In genomic region chr10:69630651-69631400, GRCh38 we compare ENCODE assay signal across 9 cellular contexts. TPM values are rescaled to one million over a fixed set of nuclear protein-coding genes. Genes with fewer than 3 reads are reported as not detected.
DNase-seq lines count a peak whose midpoint lies in the region; ATAC-seq and TF ChIP-seq lines count a peak whose summit lies in the region.
"Had no signal": no experiment of that assay in that cellular context is flagged by ENCODE, and none has a peak within 500 bp of the region (broad histone marks: within the 10 kb centered on the region; RNA-seq: fewer than 3 reads in every experiment).

No MANE protein-coding gene starts in this region.

- H4K20me1 ChIP-seq in HCT116 (ENCODE audit: insufficient read depth) = no peaks in the 10 kb centered on the region

- no peaks in the 10 kb centered on the region for H3K4me1 Mint-ChIP-seq in activated T-cell treated with anti-CD3 and anti-CD28 coated beads, Interleukin-2, amount 50 U/mL, for 72 hours (ENCODE audit: low read depth)

- no peaks in the 10 kb centered on the region for H3K27me3 Mint-ChIP-seq in activated T-cell treated with anti-CD3 and anti-CD28 coated beads, Interleukin-2, amount 50 U/mL, for 72 hours (ENCODE audit: low read depth)

- ATAC-seq in HCT116 = peak; percentile 18
- no peak for ATAC-seq in activated T-cell treated with anti-CD3 and anti-CD28 coated beads, Interleukin-2, amount 50 U/mL, for 72 hours (replicated peaks in 1 of 2)

- H3K4me3 Mint-ChIP-seq in activated T-cell treated with anti-CD3 and anti-CD28 coated beads, Interleukin-2, amount 50 U/mL, for 72 hours = peak overlapping the region; percentile 68 to 76

- CTCF ChIA-PET in HCT116 (lab: Charles Lee) = interaction anchor here (2.2 kb wide), 1 partner anchor 115 kb away, joined by 9 read pairs; no protein-coding TSS in a partner anchor

- H3K4me2 ChIP-seq in HCT116 (ENCODE audit: low read length) = peak overlapping the region; percentile 97

- RAD21 ChIA-PET in HCT116 (lab: Charles Lee; ENCODE audit: low non-redundant PET in 1 of 2, low total read pairs in 2 of 2, uncharacterized antibody in 2 of 2, unreplicated experiment in 2 of 2) = no interaction called here

- H3K9me3 Mint-ChIP-seq in activated T-cell treated with anti-CD3 and anti-CD28 coated beads, Interleukin-2, amount 50 U/mL, for 72 hours = no peaks in the 10 kb centered on the region

- POLR2A ChIA-PET in HCT116 (lab: Charles Lee) = no interaction called here

- TSS peak; percentile 44 for BruUV-seq in HCT116 (replicated peaks; lab: Mats Ljungman, UMichigan)

- no peak for TF ChIP-seq CTCF in HCT116 (IDR thresholded peaks at IDR 0.05 in 2 of 3, conservative IDR thresholded peaks at IDR 0.05 in 1 of 3; ENCODE audit: borderline replicate concordance in 1 of 3, insufficient read depth in 1 of 3, low read depth in 2 of 3, low read length in 2 of 3)

- H3K27me3 ChIP-seq in HCT116 (ENCODE audit: insufficient read depth, low read length) (no peaks in the 10 kb centered on the region), iPS-15b (ENCODE audit: control insufficient read depth, insufficient read depth, low read length) (peaks cover 45% of the 10 kb centered on the region)

- H3K4me1 ChIP-seq in HCT116 (ENCODE audit: control insufficient read depth in 1 of 2, insufficient read depth in 2 of 2, low read length in 2 of 2) = peaks cover 2 to 15% of the 10 kb centered on the region in 2 experiments; a peak in 3 of 4 replicates
- H3K4me1 ChIP-seq in iPS-15b (ENCODE audit: control insufficient read depth, insufficient read depth, low read length) = peaks cover 3% of the 10 kb centered on the region

- TF ChIP-seq POLR2A in HCT116 (IDR thresholded peaks at IDR 0.05; ENCODE audit: borderline replicate concordance, extremely low read depth, insufficient read depth, insufficient read length) = no peak

- no peaks in the 10 kb centered on the region for H3K9me3 ChIP-seq in HCT116 (ENCODE audit: control insufficient read depth in 1 of 2, insufficient read depth in 1 of 2, low read depth in 1 of 2, low read length in 2 of 2)
- no peaks in the 10 kb centered on the region for H3K9me3 ChIP-seq in iPS-15b (ENCODE audit: control insufficient read depth, insufficient read depth, low read length)

- H3K27ac Mint-ChIP-seq in activated T-cell treated with anti-CD3 and anti-CD28 coated beads, Interleukin-2, amount 50 U/mL, for 72 hours = no peak overlapping the region

- H3K9ac ChIP-seq in HCT116 (ENCODE audit: low read length) = peak overlapping the region; percentile 67
- H3K9ac ChIP-seq in iPS-15b (ENCODE audit: low read depth, low read length) = peak overlapping the region; percentile 41

- intact Hi-C loops in HCT116 (cut with micrococcal nuclease) = no loop called here
- intact Hi-C loops in posterior vena cava (cut with DNase I) = loop anchor here (10.0 kb wide), 2 partner anchors 206 to 216 kb away; partner anchors contain the start of gene TACR2 (in 1 of the 2)

- H3K36me3 ChIP-seq in HCT116 (ENCODE audit: control insufficient read depth in 1 of 2, insufficient read depth in 2 of 2, low read length in 2 of 2) (peaks cover 7 to 8% of the 10 kb centered on the region in 2 experiments; a peak in 3 of 4 replicates), iPS-15b (ENCODE audit: control insufficient read depth, insufficient read depth, low read length) (peaks cover 17% of the 10 kb centered on the region)

- peaks cover 15% of the 10 kb centered on the region for H3K79me2 ChIP-seq in HCT116 (ENCODE audit: insufficient read depth, low read length)

- peaks cover 0 to 2% of the 10 kb centered on the region in 2 donors for H3K36me3 Mint-ChIP-seq in activated T-cell treated with anti-CD3 and anti-CD28 coated beads, Interleukin-2, amount 50 U/mL, for 72 hours (ENCODE audit: insufficient read depth in 2 of 2)

- H3K9me2 ChIP-seq in HCT116 (ENCODE audit: insufficient read depth) = no peaks in the 10 kb centered on the region

- no peak for TF ChIP-seq RAD21 in HCT116 (IDR thresholded peaks at IDR 0.05; ENCODE audit: low read depth)

- peak overlapping the region; percentile 73; the same call in 1 of the 2 replicates for H3K27ac ChIP-seq in HCT116 (ENCODE audit: low read depth, low read length)

- no peak overlapping the region for H2AFZ ChIP-seq in HCT116 (ENCODE audit: low read depth, low read length, poor library complexity, severe bottlenecking)

- DNase-seq in HCT116 (ENCODE audit: low read depth, low spot score) (no peak), skeletal muscle cell (ENCODE audit: low read depth) (no peak), ureter (ENCODE audit: low spot score) (no peak), posterior vena cava (ENCODE audit: low spot score) (no peak), DMS79 (lab: John Stamatoyannopoulos, UW) (no peak), AG08395 (ENCODE audit: low spot score) (no peak)
- DNase-seq in activated T-cell treated with anti-CD3 and anti-CD28 coated beads, Interleukin-2, amount 50 U/mL, for 72 hours = no peak

- H3K4me3 ChIP-seq in HCT116 (replicated peaks in 1 of 2; ENCODE audit: low read depth in 1 of 2, low read length in 2 of 2) = peak overlapping the region; percentile 82 to 95
- peak overlapping the region; percentile 74 for H3K4me3 ChIP-seq in iPS-15b (ENCODE audit: low read depth, low read length)
- H3K4me3 ChIP-seq in skeletal muscle cell (ENCODE audit: low read depth, low read length) = peak overlapping the region; percentile 42

TF ChIP-seq in HCT116, 20 proteins besides CTCF, POLR2A, EP300 and RAD21:
- TF ChIP-seq REST (IDR thresholded peaks at IDR 0.05; ENCODE audit: low read depth) (no peak), JUND (IDR thresholded peaks at IDR 0.05) (no peak), TCF7L2 (IDR thresholded peaks at IDR 0.05; ENCODE audit: borderline replicate concordance, extremely low read depth, insufficient read depth, insufficient read length) (no peak), SRF (IDR thresholded peaks at IDR 0.05; ENCODE audit: low read depth) (no peak), ZFX (IDR thresholded peaks at IDR 0.05) (no peak), EZH2phosphoT487 (IDR thresholded peaks at IDR 0.05; ENCODE audit: borderline replicate concordance) (no peak), EZH2 (IDR thresholded peaks at IDR 0.05) (no peak), YY1 (IDR thresholded peaks at IDR 0.05; ENCODE audit: extremely low read depth, insufficient replicate concordance, low read depth, low read length) (no peak), POLR2AphosphoS5 (IDR thresholded peaks at IDR 0.05; ENCODE audit: low read depth, low read length) (no peak), ELF1 (IDR thresholded peaks at IDR 0.05; ENCODE audit: borderline replicate concordance, low read depth) (no peak), ZBTB33 (IDR thresholded peaks at IDR 0.05; ENCODE audit: extremely low read depth, insufficient replicate concordance, low read length) (no peak), SIN3A (IDR thresholded peaks at IDR 0.05; ENCODE audit: low read depth) (no peak), EGR1 (IDR thresholded peaks at IDR 0.05; ENCODE audit: low read depth) (no peak), CBX3 (IDR thresholded peaks at IDR 0.05; ENCODE audit: low read depth) (no peak)

RNA-seq across cellular contexts. Expression of gene FAM241B, which starts 0.8 kb away (rescaled TPM):
- total RNA-seq in HCT116 (2021; ENCODE audit: unreplicated experiment) (18.0 TPM), ureter (5.6 TPM), posterior vena cava (1 to 10 TPM; 2.2 to 3.1 TPM)
- 27.0 and 31.1 TPM in 2 replicates for polyA plus RNA-seq in HCT116 (2012)
- total RNA-seq in activated T-cell treated with anti-CD3 and anti-CD28 coated beads, Interleukin-2, amount 50 U/mL, for 72 hours = 10 to 100 TPM; 10.9 to 11.8 TPM

RNA-seq across cellular contexts. Expression of gene NEUROG3, which starts 57.6 kb away (rescaled TPM):
- total RNA-seq in HCT116 (2021; ENCODE audit: unreplicated experiment) (not detected), ureter (not detected), posterior vena cava (not detected)
- polyA plus RNA-seq in HCT116 (2012) = not detected in 2 replicates
- total RNA-seq in activated T-cell treated with anti-CD3 and anti-CD28 coated beads, Interleukin-2, amount 50 U/mL, for 72 hours = under 1 TPM in 1 of 2 donors, not detected in 1; 0.39 TPM
- total RNA-seq: subcutaneous adipose tissue had no signal
